Comparison of ENCODE assay signal across 8 cellular contexts in the genomic region with DNA sequence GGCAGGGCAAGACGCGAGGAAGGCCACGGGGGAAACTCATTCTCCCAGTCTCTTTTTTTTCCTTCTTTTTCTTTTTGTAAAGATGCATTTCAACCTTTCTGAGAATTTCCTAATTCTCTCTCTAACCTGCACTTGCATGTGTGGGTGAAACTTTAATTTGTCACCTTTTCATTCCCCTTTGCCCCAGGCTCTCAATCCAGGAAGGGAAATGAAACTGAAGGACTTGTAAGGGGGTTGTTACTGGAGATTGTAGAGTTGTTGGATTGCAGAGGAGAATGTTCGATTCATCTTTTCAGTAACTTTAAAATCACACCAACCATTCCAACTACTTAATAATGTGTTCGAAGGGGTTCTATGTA. TPM values are rescaled to one million over a fixed set of nuclear protein-coding genes. Genes with fewer than 3 reads are reported as not detected.
DNase-seq lines count a peak whose midpoint lies in the region; ATAC-seq and TF ChIP-seq lines count a peak whose summit lies in the region.
"Not testable (repeated sequence)": the region's sequence is repeated elsewhere in the genome, so short reads cannot be mapped to it uniquely, and the experiment has no call there.

No MANE protein-coding gene starts in this region.

- H3K27me3 ChIP-seq in BLaER1; duodenal mucosa (ENCODE audit: control insufficient read depth in 1 of 2, insufficient read depth in 2 of 2, low read length in 2 of 2); iPS-18a (ENCODE audit: control insufficient read depth, insufficient read depth, low read length); subcutaneous abdominal adipose tissue (ENCODE audit: control insufficient read depth in 5 of 5, insufficient read depth in 4 of 5, low read length in 5 of 5): not testable (repeated sequence)

- peak overlapping the region; percentile 84 for H3K4me2 ChIP-seq in BLaER1
- H3K4me2 ChIP-seq in OCI-LY7 (ENCODE audit: low read length): peak overlapping the region; percentile 97

- H3K36me3 ChIP-seq in BLaER1: peaks cover 27% of the 10 kb centered on the region
- H3K36me3 ChIP-seq in OCI-LY7 (ENCODE audit: insufficient read depth, low read length): peaks cover 37% of the 10 kb centered on the region
- not testable (repeated sequence) for H3K36me3 ChIP-seq in duodenal mucosa (ENCODE audit: control insufficient read depth in 1 of 2, insufficient read depth in 2 of 2, low read length in 2 of 2); iPS-18a (ENCODE audit: control insufficient read depth, low read depth, low read length); subcutaneous abdominal adipose tissue (ENCODE audit: control insufficient read depth in 5 of 5, insufficient read depth in 5 of 5, low read length in 5 of 5)

- not testable (repeated sequence) for DNase-seq in HFFc6; OCI-LY7 (ENCODE audit: low spot score); activated T-cell treated with anti-CD3 and anti-CD28 coated beads, Interleukin-2, amount 50 U/mL, for 72 hours; nephron progenitor cell

- H4K20me1 ChIP-seq in BLaER1 (peaks cover 53% of the 10 kb centered on the region), OCI-LY7 (ENCODE audit: insufficient read depth, low read length) (peaks cover 13% of the 10 kb centered on the region; the same call in 1 of the 2 replicates)

- peak overlapping the region; percentile 97 for H3K27ac ChIP-seq in BLaER1
- H3K27ac ChIP-seq in OCI-LY7 (ENCODE audit: low read depth, low read length, poor library complexity, severe bottlenecking): peak overlapping the region; percentile 63
- H3K27ac ChIP-seq in duodenal mucosa (ENCODE audit: low read depth, low read length): peak overlapping the region; percentile 66
- H3K27ac ChIP-seq in iPS-18a (ENCODE audit: low read length): not testable (repeated sequence)
- peak overlapping the region; percentile 59 for H3K27ac ChIP-seq in subcutaneous abdominal adipose tissue (ENCODE audit: low read depth, low read length)

- H3K4me1 Mint-ChIP-seq in HFFc6 (ENCODE audit: low read depth) (peaks cover 22% of the 10 kb centered on the region), nephron progenitor cell (peaks cover 26% of the 10 kb centered on the region)
- peaks cover 46% of the 10 kb centered on the region for H3K4me1 Mint-ChIP-seq in activated T-cell treated with anti-CD3 and anti-CD28 coated beads, Interleukin-2, amount 50 U/mL, for 72 hours (ENCODE audit: low read depth)

- peak overlapping the region; percentile 96 for H3K9ac ChIP-seq in BLaER1
- H3K9ac ChIP-seq in duodenal mucosa (ENCODE audit: low read depth in 1 of 2, low read length in 2 of 2): peak overlapping the region; percentile 25 to 63
- peak overlapping the region; percentile 74 for H3K9ac ChIP-seq in iPS-18a (ENCODE audit: low read length)
- peak overlapping the region; percentile 12 to 86 (median 85) for H3K9ac ChIP-seq in subcutaneous abdominal adipose tissue (ENCODE audit: low read length in 5 of 5)

- not testable (repeated sequence) for TF ChIP-seq CTCF in HFFc6 (IDR thresholded peaks at IDR 0.05); OCI-LY7 (conservative IDR thresholded peaks at IDR 0.05; ENCODE audit: low read length); nephron progenitor cell (IDR thresholded peaks at IDR 0.05)

- peak overlapping the region; percentile 86 for H3K4me3 ChIP-seq in BLaER1
- H3K4me3 ChIP-seq in OCI-LY7 (ENCODE audit: low read depth, low read length, poor library complexity, severe bottlenecking): peak overlapping the region; percentile 97
- H3K4me3 ChIP-seq in duodenal mucosa (ENCODE audit: low read depth in 1 of 2, low read length in 2 of 2): peak overlapping the region; percentile 58 to 60
- H3K4me3 ChIP-seq in iPS-18a (ENCODE audit: low read length): peak overlapping the region; percentile 74
- H3K4me3 ChIP-seq in subcutaneous abdominal adipose tissue (ENCODE audit: low read depth in 1 of 5, low read length in 5 of 5): peak overlapping the region; percentile 59 to 80 (median 71)

- not testable (repeated sequence) for H3K27me3 Mint-ChIP-seq in HFFc6 (ENCODE audit: insufficient read depth); activated T-cell treated with anti-CD3 and anti-CD28 coated beads, Interleukin-2, amount 50 U/mL, for 72 hours (ENCODE audit: low read depth); nephron progenitor cell (ENCODE audit: low read depth, poor library complexity)

- not testable (repeated sequence) for H2AFZ ChIP-seq in OCI-LY7 (ENCODE audit: low read length)

- ATAC-seq in activated T-cell treated with anti-CD3 and anti-CD28 coated beads, Interleukin-2, amount 50 U/mL, for 72 hours (replicated peaks in 1 of 2): not testable (repeated sequence)

- peaks cover 30% of the 10 kb centered on the region for H3K4me1 ChIP-seq in BLaER1
- peaks cover 21% of the 10 kb centered on the region for H3K4me1 ChIP-seq in OCI-LY7 (ENCODE audit: insufficient read depth, low read length, poor library complexity, severe bottlenecking)
- H3K4me1 ChIP-seq in duodenal mucosa (ENCODE audit: control insufficient read depth in 1 of 2, insufficient read depth in 2 of 2, low read length in 2 of 2); iPS-18a (ENCODE audit: control insufficient read depth, low read depth, low read length): not testable (repeated sequence)
- peaks cover 0 to 24% (median 17%) of the 10 kb centered on the region in 5 donors for H3K4me1 ChIP-seq in subcutaneous abdominal adipose tissue (ENCODE audit: control insufficient read depth in 5 of 5, insufficient read depth in 5 of 5, low read length in 5 of 5)

- H3K27ac Mint-ChIP-seq in HFFc6: peak overlapping the region; percentile 95
- H3K27ac Mint-ChIP-seq in activated T-cell treated with anti-CD3 and anti-CD28 coated beads, Interleukin-2, amount 50 U/mL, for 72 hours: peak overlapping the region; percentile 99
- peak overlapping the region; percentile 95 for H3K27ac Mint-ChIP-seq in nephron progenitor cell

- peaks cover 78% of the 10 kb centered on the region for H3K79me2 ChIP-seq in OCI-LY7 (ENCODE audit: insufficient read depth, low read depth, low read length)

- H3K36me3 Mint-ChIP-seq in HFFc6 (ENCODE audit: low read depth): peaks cover 11% of the 10 kb centered on the region
- H3K36me3 Mint-ChIP-seq in activated T-cell treated with anti-CD3 and anti-CD28 coated beads, Interleukin-2, amount 50 U/mL, for 72 hours (ENCODE audit: insufficient read depth in 2 of 2): peaks cover 2 to 13% of the 10 kb centered on the region in 2 donors
- H3K36me3 Mint-ChIP-seq in nephron progenitor cell (ENCODE audit: low read depth): peaks cover 48% of the 10 kb centered on the region

- not testable (repeated sequence) for H3K9me3 Mint-ChIP-seq in HFFc6; activated T-cell treated with anti-CD3 and anti-CD28 coated beads, Interleukin-2, amount 50 U/mL, for 72 hours; nephron progenitor cell

- BruUV-seq in OCI-LY7 (replicated peaks; lab: Mats Ljungman, UMichigan): TSS peak; percentile 59

- H3K4me3 Mint-ChIP-seq in HFFc6: peak overlapping the region; percentile 98
- H3K4me3 Mint-ChIP-seq in activated T-cell treated with anti-CD3 and anti-CD28 coated beads, Interleukin-2, amount 50 U/mL, for 72 hours: peak overlapping the region; percentile 88 to 98
- peak overlapping the region; percentile 94 for H3K4me3 Mint-ChIP-seq in nephron progenitor cell

- intact Hi-C loops in OCI-LY7 (cut with micrococcal nuclease; ENCODE audit: unreplicated experiment): loop anchor here (5.0 kb wide), 1 partner anchor 58 kb away; a partner anchor contains a TSS

- H3K9me2 ChIP-seq in OCI-LY7 (ENCODE audit: insufficient read depth, low read length): not testable (repeated sequence)

- H3K9me3 ChIP-seq in BLaER1; OCI-LY7 (ENCODE audit: low read length); duodenal mucosa (ENCODE audit: control insufficient read depth in 1 of 2, low read length in 2 of 2); iPS-18a (ENCODE audit: control insufficient read depth, low read depth, low read length); subcutaneous abdominal adipose tissue (ENCODE audit: control insufficient read depth in 5 of 5, low read length in 5 of 5): not testable (repeated sequence)

- CTCF ChIA-PET in OCI-LY7 (lab: Charles Lee; ENCODE audit: unreplicated experiment): not testable (repeated sequence)

- POLR2A ChIA-PET in OCI-LY7 (lab: Charles Lee): not testable (repeated sequence)

RNA-seq across cellular contexts. Expression of a gene that starts 1.2 kb away (rescaled TPM):
- 10 to 100 TPM; 29.0 to 40.9 (median 38.6) TPM for total RNA-seq in HFFc6 (2021; fragmentation: NEBNext Ultra II Directional; extraction: Animal tissue kit (Norgen Biotek cat#: 25700))
- total RNA-seq in OCI-LY7 (2014; rRNA removed; shearing (Covaris generic)): 36.6 and 46.6 TPM in 2 replicates
- 58.9 and 60.1 TPM in 2 replicates for total RNA-seq in OCI-LY7 (2022)
- 10 to 100 TPM; 46.6 to 47.6 TPM for total RNA-seq in activated T-cell treated with anti-CD3 and anti-CD28 coated beads, Interleukin-2, amount 50 U/mL, for 72 hours

RNA-seq across cellular contexts. Expression of a gene that starts 56.2 kb away (rescaled TPM):
- total RNA-seq in HFFc6 (2021; fragmentation: NEBNext Ultra II Directional; extraction: Animal tissue kit (Norgen Biotek cat#: 25700)): 10 to 100 TPM; 19.7 to 22.9 (median 21.1) TPM
- total RNA-seq in OCI-LY7 (2014; rRNA removed; shearing (Covaris generic)): 18.4 and 24.9 TPM in 2 replicates
- total RNA-seq in OCI-LY7 (2022): 32.2 and 33.3 TPM in 2 replicates
- total RNA-seq in activated T-cell treated with anti-CD3 and anti-CD28 coated beads, Interleukin-2, amount 50 U/mL, for 72 hours: 10 to 100 TPM; 21.2 to 24.7 TPM

Comparison
In these comparisons a context has a peak if more than half of its experiments do, and no peak if none do; other contexts are left out.
1. H3K9ac ChIP-seq: peak in every context shown above with its lines; median percentile 96 in BLaER1; 85 in subcutaneous abdominal adipose tissue; 74 in iPS-18a; 44 in duodenal mucosa.